Comparison of ENCODE assay signal across 23 cellular contexts in genomic region chr1:171803461-171804022, GRCh38.
"Had no signal": no experiment of that assay in that cellular context is flagged by ENCODE, and none has a peak within 500 bp of the region (broad histone marks: within the 10 kb centered on the region; RNA-seq: fewer than 3 reads in every experiment).

No MANE protein-coding gene starts in this region.

- H3K27me3 Mint-ChIP-seq: stimulated activated naive CD8-positive, alpha-beta T cell treated with anti-CD3 and anti-CD28 coated beads, Interleukin-15, amount 100 ng/mL, for 72 hours had no signal

- DNase-seq: hippocampal formation; left colon; left lung; lower lobe of right lung; mammary epithelial cell; mesenchymal stem cell; naive thymus-derived CD8-positive, alpha-beta T cell; nephron progenitor cell; pancreas; retina; right cardiac atrium; stimulated activated CD4-positive, alpha-beta T cell treated with anti-CD3 and anti-CD28 coated beads, Interleukin-4, amount 100 ng/mL, for 24 hours; stimulated activated naive CD4-positive, alpha-beta T cell; stimulated activated naive CD8-positive, alpha-beta T cell treated with anti-CD3 and anti-CD28 coated beads, Interleukin-15, amount 100 ng/mL, for 72 hours; testis; thyroid gland; transverse colon had no signal

- H3K36me3 ChIP-seq: neural progenitor cell, pancreas, prostate gland, thyroid gland, transverse colon, upper lobe of left lung, vagina had no signal

- H3K27ac ChIP-seq: left lung, lower lobe of right lung, neural progenitor cell, pancreas, prostate gland, testis, thyroid gland, transverse colon, upper lobe of left lung, vagina had no signal

- H2AFZ ChIP-seq: neural progenitor cell had no signal

- H3K4me3 Mint-ChIP-seq: naive thymus-derived CD8-positive, alpha-beta T cell; nephron progenitor cell; neural progenitor cell; stimulated activated effector memory CD8-positive, alpha-beta T cell treated with anti-CD3 and anti-CD28 coated beads, Interleukin-12 subunit alpha, Interleukin-12 subunit beta, amount 100 ng/mL, for 72 hours; stimulated activated naive CD8-positive, alpha-beta T cell treated with anti-CD3 and anti-CD28 coated beads, Interleukin-15, amount 100 ng/mL, for 72 hours had no signal

- H3K27ac Mint-ChIP-seq: nephron progenitor cell; neural progenitor cell; stimulated activated effector memory CD8-positive, alpha-beta T cell treated with anti-CD3 and anti-CD28 coated beads, Interleukin-12 subunit alpha, Interleukin-12 subunit beta, amount 100 ng/mL, for 72 hours; stimulated activated naive CD8-positive, alpha-beta T cell treated with anti-CD3 and anti-CD28 coated beads, Interleukin-15, amount 100 ng/mL, for 72 hours had no signal

- H3K4me1 ChIP-seq: pancreas, prostate gland, transverse colon had no signal

- H3K9me3 ChIP-seq: left lung, lower lobe of right lung, pancreas, prostate gland, testis, thyroid gland, transverse colon, upper lobe of left lung, vagina had no signal

- H3K9ac ChIP-seq: neural progenitor cell had no signal

- H3K4me3 ChIP-seq: left lung, lower lobe of right lung, neural progenitor cell, pancreas, prostate gland, skin epidermis, testis, thyroid gland, transverse colon, upper lobe of left lung, vagina had no signal

- H3K27me3 ChIP-seq: left lung, neural progenitor cell, pancreas, testis, thyroid gland, transverse colon, upper lobe of left lung, vagina had no signal

- H3K4me2 ChIP-seq: neural progenitor cell had no signal

- ATAC-seq: left colon; left lung; lower lobe of right lung; naive thymus-derived CD8-positive, alpha-beta T cell; pancreas; right cardiac atrium; stimulated activated effector memory CD8-positive, alpha-beta T cell treated with anti-CD3 and anti-CD28 coated beads, Interleukin-12 subunit alpha, Interleukin-12 subunit beta, amount 100 ng/mL, for 72 hours; stimulated activated naive CD8-positive, alpha-beta T cell treated with anti-CD3 and anti-CD28 coated beads, Interleukin-15, amount 100 ng/mL, for 72 hours had no signal

- H3K9me3 Mint-ChIP-seq: naive thymus-derived CD8-positive, alpha-beta T cell; nephron progenitor cell; neural progenitor cell; stimulated activated effector memory CD8-positive, alpha-beta T cell treated with anti-CD3 and anti-CD28 coated beads, Interleukin-12 subunit alpha, Interleukin-12 subunit beta, amount 100 ng/mL, for 72 hours; stimulated activated naive CD8-positive, alpha-beta T cell treated with anti-CD3 and anti-CD28 coated beads, Interleukin-15, amount 100 ng/mL, for 72 hours had no signal
